In genomic region chr5:149759563-149759962, GRCh38 we compare ENCODE assay signal across 23 cellular contexts.
"Had no signal": no experiment of that assay in that cellular context is flagged by ENCODE, and none has a peak within 500 bp of the region (broad histone marks: within the 10 kb centered on the region; RNA-seq: fewer than 3 reads in every experiment).

No MANE protein-coding gene starts in this region.

- H3K4me3 ChIP-seq: ascending aorta, body of pancreas, MG63, Peyer's patch had no signal

- FAIRE-seq: bronchial epithelial cell had no signal

- H3K36me3 ChIP-seq: ascending aorta, MG63, Peyer's patch had no signal

- DNase-seq: activated CD4-positive, alpha-beta T cell treated with anti-CD3 and anti-CD28 coated beads for 48 hours; activated CD4-positive, alpha-beta T cell treated with anti-CD3 and anti-CD28 coated beads, Interleukin-2, amount 50 U/mL, for 4 hours; activated CD4-positive, CD25-positive, alpha-beta regulatory T cell treated with anti-CD3 and anti-CD28 coated beads, Interleukin-2, amount 50 U/mL, for 72 hours; activated CD8-positive, alpha-beta memory T cell treated with anti-CD3 and anti-CD28 coated beads, Interleukin-2, amount 10 ng/mL, durations not matched to agents 7 days and 5 days; activated effector memory CD4-positive, alpha-beta T cell treated with anti-CD3 and anti-CD28 coated beads, Interleukin-2, amount 50 U/mL, for 16 hours; activated naive CD4-positive, alpha-beta T cell treated with Interleukin-2 at 50 U/mL for 16 hours; activated naive CD8-positive, alpha-beta T cell treated with anti-CD3 and anti-CD28 coated beads, Interleukin-2, amount 50 U/mL, for 24 hours; activated T-cell treated with anti-CD3 and anti-CD28 coated beads, Interleukin-2, amount 50 U/mL, for 4 hours; amniotic stem cell; body of pancreas; MG63; MV-4-11; NCI-H1694; NCI-H446 treated with DMSO at 0.1 percent for 48 hours; NCI-H524 treated with DMSO at 0.1 percent for 48 hours; NCI-H82; Peyer's patch; SHP77; T-helper 17 cell; T-helper 9 cell had no signal

- H3K27ac ChIP-seq: ascending aorta, body of pancreas, Peyer's patch had no signal

- ATAC-seq: activated CD8-positive, alpha-beta memory T cell treated with anti-CD3 and anti-CD28 coated beads, Interleukin-2, amount 10 ng/mL, durations not matched to agents 7 days and 5 days; activated naive CD4-positive, alpha-beta T cell treated with anti-CD3 and anti-CD28 coated beads, Interleukin-2, amount 50 U/mL, for 72 hours; activated naive CD8-positive, alpha-beta T cell treated with anti-CD3 and anti-CD28 coated beads, Interleukin-2, amount 50 U/mL, for 24 hours; activated T-cell treated with anti-CD3 and anti-CD28 coated beads, Interleukin-2, amount 50 U/mL, for 4 hours; body of pancreas; T-helper 17 cell had no signal

- H3K4me1 ChIP-seq: ascending aorta, body of pancreas had no signal

- H3K27me3 ChIP-seq: ascending aorta, body of pancreas, MG63, Peyer's patch had no signal

- H3K9me3 ChIP-seq: ascending aorta, body of pancreas, MG63, Peyer's patch had no signal
